In genomic region chr10:81995254-81995653, GRCh38 we compare ENCODE assay signal across 29 cellular contexts.
"Had no signal": no experiment of that assay in that cellular context is flagged by ENCODE, and none has a peak within 500 bp of the region (broad histone marks: within the 10 kb centered on the region; RNA-seq: fewer than 3 reads in every experiment).

No MANE protein-coding gene starts in this region.

- H3K27ac ChIP-seq: ascending aorta, breast epithelium, cardiac muscle cell, colonic mucosa, epithelial cell of prostate, esophagus squamous epithelium, gastroesophageal sphincter had no signal

- H3K27me3 Mint-ChIP-seq: activated CD4-positive, alpha-beta memory T cell treated with anti-CD3 and anti-CD28 coated beads, Interleukin-2, amount 10 ng/mL, durations not matched to agents 7 days and 5 days; activated CD4-positive, alpha-beta T cell treated with anti-CD3 and anti-CD28 coated beads, Interleukin-2, amount 10 ng/mL, durations not matched to agents 7 days and 5 days; activated naive CD4-positive, alpha-beta T cell treated with anti-CD3 and anti-CD28 coated beads, Interleukin-2, amount 10 ng/mL, durations not matched to agents 7 days and 5 days; activated naive CD8-positive, alpha-beta T cell treated with anti-CD3 and anti-CD28 coated beads, Interleukin-2, amount 10 ng/mL, durations not matched to agents 7 days and 5 days; activated T-cell treated with anti-CD3 and anti-CD28 coated beads, Interleukin-2, amount 50 U/mL, for 24 hours; brain; T-helper 17 cell had no signal

- ATAC-seq: activated naive CD4-positive, alpha-beta T cell treated with anti-CD3 and anti-CD28 coated beads, Interleukin-2, amount 50 U/mL, for 72 hours; activated T-cell treated with anti-CD3 and anti-CD28 coated beads, Interleukin-2, amount 50 U/mL, for 72 hours; gastroesophageal sphincter; T-helper 17 cell had no signal

- H3K4me1 Mint-ChIP-seq: activated CD4-positive, alpha-beta memory T cell treated with anti-CD3 and anti-CD28 coated beads, Interleukin-2, amount 10 ng/mL, durations not matched to agents 7 days and 5 days; activated CD4-positive, alpha-beta T cell treated with anti-CD3 and anti-CD28 coated beads, Interleukin-2, amount 10 ng/mL, durations not matched to agents 7 days and 5 days; activated naive CD4-positive, alpha-beta T cell treated with anti-CD3 and anti-CD28 coated beads, Interleukin-2, amount 10 ng/mL, durations not matched to agents 7 days and 5 days; activated naive CD8-positive, alpha-beta T cell treated with anti-CD3 and anti-CD28 coated beads, Interleukin-2, amount 10 ng/mL, durations not matched to agents 7 days and 5 days; T-helper 17 cell had no signal

- H3K4me3 Mint-ChIP-seq: activated CD4-positive, alpha-beta memory T cell treated with anti-CD3 and anti-CD28 coated beads, Interleukin-2, amount 10 ng/mL, durations not matched to agents 7 days and 5 days; activated CD4-positive, alpha-beta T cell treated with anti-CD3 and anti-CD28 coated beads, Interleukin-2, amount 10 ng/mL, durations not matched to agents 7 days and 5 days; activated naive CD4-positive, alpha-beta T cell treated with anti-CD3 and anti-CD28 coated beads, Interleukin-2, amount 10 ng/mL, durations not matched to agents 7 days and 5 days; activated naive CD8-positive, alpha-beta T cell treated with anti-CD3 and anti-CD28 coated beads, Interleukin-2, amount 10 ng/mL, durations not matched to agents 7 days and 5 days; activated T-cell treated with anti-CD3 and anti-CD28 coated beads, Interleukin-2, amount 50 U/mL, for 24 hours; activated T-cell treated with anti-CD3 and anti-CD28 coated beads, Interleukin-2, amount 50 U/mL, for 72 hours; brain; T-helper 17 cell; T-helper 2 cell treated with Interferon-gamma antibody and Interleukin-4, amounts not matched to agents 5 μg/mL and 100 μg/mL, for 36 hours had no signal

- H3K36me3 Mint-ChIP-seq: activated naive CD4-positive, alpha-beta T cell treated with anti-CD3 and anti-CD28 coated beads, Interleukin-2, amount 10 ng/mL, durations not matched to agents 7 days and 5 days; activated naive CD4-positive, alpha-beta T cell treated with anti-CD3 and anti-CD28 coated beads, Interleukin-2, amount 50 U/mL, for 72 hours; activated naive CD8-positive, alpha-beta T cell treated with anti-CD3 and anti-CD28 coated beads, Interleukin-2, amount 10 ng/mL, durations not matched to agents 7 days and 5 days; brain had no signal

- H3K27me3 ChIP-seq: ascending aorta, breast epithelium, cardiac muscle cell, colonic mucosa, esophagus squamous epithelium, gastroesophageal sphincter had no signal

- H3K4me3 ChIP-seq: ascending aorta, breast epithelium, cardiac muscle cell, colonic mucosa, esophagus squamous epithelium, gastroesophageal sphincter had no signal

- DNase-seq: activated CD4-positive, alpha-beta memory T cell treated with anti-CD3 and anti-CD28 coated beads, Interleukin-2, amount 10 ng/mL, durations not matched to agents 7 days and 5 days; activated CD4-positive, alpha-beta T cell treated with anti-CD3 and anti-CD28 coated beads for 1 hour; activated CD4-positive, alpha-beta T cell treated with anti-CD3 and anti-CD28 coated beads for 4 hours; activated CD4-positive, alpha-beta T cell treated with anti-CD3 and anti-CD28 coated beads, Interleukin-2, amount 10 ng/mL, durations not matched to agents 7 days and 5 days; activated CD4-positive, alpha-beta T cell treated with anti-CD3 and anti-CD28 coated beads, Interleukin-2, amount 50 U/mL, for 4 hours; activated CD8-positive, alpha-beta memory T cell treated with anti-CD3 and anti-CD28 coated beads, Interleukin-2, amount 50 U/mL, for 48 hours; activated gamma-delta T cell; activated naive CD4-positive, alpha-beta T cell; activated naive CD4-positive, alpha-beta T cell treated with anti-CD3 and anti-CD28 coated beads, Interleukin-2, amount 10 ng/mL, durations not matched to agents 7 days and 5 days; activated naive CD8-positive, alpha-beta T cell treated with anti-CD3 and anti-CD28 coated beads, Interleukin-2, amount 10 ng/mL, durations not matched to agents 7 days and 5 days; activated T-cell treated with anti-CD3 and anti-CD28 coated beads for 4 hours; activated T-cell treated with anti-CD3 and anti-CD28 coated beads, Interleukin-2, amount 50 U/mL, for 24 hours; activated T-cell treated with anti-CD3 and anti-CD28 coated beads, Interleukin-2, amount 50 U/mL, for 72 hours; central memory CD4-positive, alpha-beta T cell; cerebellar nuclear complex; colonic mucosa; effector CD8-positive, alpha-beta T cell; esophagus squamous epithelium; foreskin melanocyte; T-helper 1 cell; T-helper 17 cell had no signal

- H3K9me3 Mint-ChIP-seq: activated CD4-positive, alpha-beta T cell treated with anti-CD3 and anti-CD28 coated beads, Interleukin-2, amount 10 ng/mL, durations not matched to agents 7 days and 5 days; activated naive CD4-positive, alpha-beta T cell treated with anti-CD3 and anti-CD28 coated beads, Interleukin-2, amount 10 ng/mL, durations not matched to agents 7 days and 5 days; activated naive CD8-positive, alpha-beta T cell treated with anti-CD3 and anti-CD28 coated beads, Interleukin-2, amount 10 ng/mL, durations not matched to agents 7 days and 5 days; brain had no signal

- H3K36me3 ChIP-seq: ascending aorta, breast epithelium, cardiac muscle cell, colonic mucosa, esophagus squamous epithelium, gastroesophageal sphincter had no signal

- H3K27ac Mint-ChIP-seq: activated CD4-positive, alpha-beta memory T cell treated with anti-CD3 and anti-CD28 coated beads, Interleukin-2, amount 10 ng/mL, durations not matched to agents 7 days and 5 days; activated CD4-positive, alpha-beta T cell treated with anti-CD3 and anti-CD28 coated beads, Interleukin-2, amount 10 ng/mL, durations not matched to agents 7 days and 5 days; activated naive CD4-positive, alpha-beta T cell treated with anti-CD3 and anti-CD28 coated beads, Interleukin-2, amount 10 ng/mL, durations not matched to agents 7 days and 5 days; activated naive CD4-positive, alpha-beta T cell treated with anti-CD3 and anti-CD28 coated beads, Interleukin-2, amount 50 U/mL, for 72 hours; activated naive CD8-positive, alpha-beta T cell treated with anti-CD3 and anti-CD28 coated beads, Interleukin-2, amount 10 ng/mL, durations not matched to agents 7 days and 5 days; activated T-cell treated with anti-CD3 and anti-CD28 coated beads, Interleukin-2, amount 50 U/mL, for 24 hours; activated T-cell treated with anti-CD3 and anti-CD28 coated beads, Interleukin-2, amount 50 U/mL, for 72 hours; T-helper 17 cell; T-helper 2 cell treated with Interferon-gamma antibody and Interleukin-4, amounts not matched to agents 5 μg/mL and 100 μg/mL, for 36 hours had no signal

- H3K4me1 ChIP-seq: ascending aorta, breast epithelium, colonic mucosa, esophagus squamous epithelium, gastroesophageal sphincter had no signal

- H3K9me3 ChIP-seq: ascending aorta, breast epithelium, colonic mucosa, esophagus squamous epithelium, gastroesophageal sphincter had no signal
